ENCODE assay signal across 17 cellular contexts in the genomic region with DNA sequence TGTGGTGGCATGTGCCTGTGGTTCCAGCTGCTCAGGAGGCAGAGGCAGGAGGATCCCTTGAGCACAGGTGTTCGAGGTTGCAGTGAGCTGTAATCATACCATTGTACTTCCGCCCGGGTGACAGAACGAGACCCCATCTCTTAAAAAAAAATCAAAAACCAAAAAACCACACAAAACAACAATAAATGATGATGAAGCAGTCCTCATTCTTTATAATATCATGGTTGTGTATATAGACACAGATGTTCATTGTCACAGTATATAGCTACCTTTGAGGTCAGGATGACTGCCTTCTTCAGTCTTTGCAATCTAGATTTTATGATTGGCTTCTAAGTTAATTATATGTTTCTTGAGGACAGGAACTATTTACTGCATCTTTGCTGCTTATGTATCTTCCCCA. TPM values are rescaled to one million over a fixed set of nuclear protein-coding genes. Genes with fewer than 3 reads are reported as not detected.
DNase-seq lines count a peak whose midpoint lies in the region; ATAC-seq, FAIRE-seq and TF ChIP-seq lines count a peak whose summit lies in the region.
"Had no signal": no experiment of that assay in that cellular context is flagged by ENCODE, and none has a peak within 500 bp of the region (broad histone marks: within the 10 kb centered on the region; RNA-seq: fewer than 3 reads in every experiment).

No MANE protein-coding gene starts in this region.

- TF ChIP-seq CTCF in CD4-positive, alpha-beta T cell (IDR thresholded peaks at IDR 0.05): no peak
- no peak for TF ChIP-seq CTCF in nephron progenitor cell (IDR thresholded peaks at IDR 0.05)

- peak overlapping the region; percentile 49 for H3K27ac Mint-ChIP-seq in activated T-cell treated with anti-CD3 and anti-CD28 coated beads, Interleukin-2, amount 50 U/mL, for 24 hours
- peak overlapping the region; percentile 81 for H3K27ac Mint-ChIP-seq in CD4-positive, alpha-beta T cell
- H3K27ac Mint-ChIP-seq in T-helper 17 cell (peak overlapping the region; percentile 68), nephron progenitor cell (peak overlapping the region; percentile 30)
- H3K27ac Mint-ChIP-seq: HFFc6 had no signal

- H3K27me3 ChIP-seq in CD4-positive, alpha-beta T cell (ENCODE audit: control insufficient read depth, insufficient read depth, low read length): no peaks in the 10 kb centered on the region
- H3K27me3 ChIP-seq: Peyer's patch had no signal

- ATAC-seq in activated T-cell treated with anti-CD3 and anti-CD28 coated beads, Interleukin-2, amount 50 U/mL, for 4 hours: no peak
- peak; percentile 17 for ATAC-seq in CD4-positive, alpha-beta T cell (ENCODE audit: poor library complexity)
- ATAC-seq in T-helper 17 cell: no peak

- H3K4me3 Mint-ChIP-seq in activated T-cell treated with anti-CD3 and anti-CD28 coated beads, Interleukin-2, amount 50 U/mL, for 24 hours: no peak overlapping the region
- H3K4me3 Mint-ChIP-seq in activated T-cell treated with anti-CD3 and anti-CD28 coated beads, Interleukin-2, amount 50 U/mL, for 4 hours: no peak overlapping the region
- H3K4me3 Mint-ChIP-seq in CD4-positive, alpha-beta T cell: peak overlapping the region; percentile 55
- H3K4me3 Mint-ChIP-seq in T-helper 17 cell (peak overlapping the region; percentile 12), nephron progenitor cell (no peak overlapping the region)
- H3K4me3 Mint-ChIP-seq: HFFc6 had no signal

- CTCF ChIA-PET in CD4-positive, alpha-beta T cell (lab: Charles Lee): no interaction called here

- H3K9me3 ChIP-seq in CD4-positive, alpha-beta T cell (ENCODE audit: control insufficient read depth, low read length): no peaks in the 10 kb centered on the region
- H3K9me3 ChIP-seq in T-helper 17 cell (ENCODE audit: control insufficient read depth, low read length, poor library complexity, severe bottlenecking): no peaks in the 10 kb centered on the region
- H3K9me3 ChIP-seq: Peyer's patch had no signal

- FAIRE-seq in H54 (lab: Jason Lieb, UNC): no peak

- peaks cover 69% of the 10 kb centered on the region for H3K36me3 Mint-ChIP-seq in activated T-cell treated with anti-CD3 and anti-CD28 coated beads, Interleukin-2, amount 50 U/mL, for 24 hours (ENCODE audit: low read depth)
- peaks cover 8% of the 10 kb centered on the region for H3K36me3 Mint-ChIP-seq in activated T-cell treated with anti-CD3 and anti-CD28 coated beads, Interleukin-2, amount 50 U/mL, for 4 hours (ENCODE audit: insufficient read depth)
- H3K36me3 Mint-ChIP-seq in CD4-positive, alpha-beta T cell (ENCODE audit: low read depth): peaks cover 45% of the 10 kb centered on the region
- H3K36me3 Mint-ChIP-seq in T-helper 17 cell (ENCODE audit: low read depth) (no peaks in the 10 kb centered on the region), nephron progenitor cell (ENCODE audit: low read depth) (peaks cover 65% of the 10 kb centered on the region)

- peaks cover 51% of the 10 kb centered on the region for H3K4me1 Mint-ChIP-seq in activated T-cell treated with anti-CD3 and anti-CD28 coated beads, Interleukin-2, amount 50 U/mL, for 24 hours (ENCODE audit: low read depth)
- peaks cover 34% of the 10 kb centered on the region for H3K4me1 Mint-ChIP-seq in activated T-cell treated with anti-CD3 and anti-CD28 coated beads, Interleukin-2, amount 50 U/mL, for 4 hours (ENCODE audit: low read depth)
- H3K4me1 Mint-ChIP-seq in CD4-positive, alpha-beta T cell (ENCODE audit: low read depth): peaks cover 49% of the 10 kb centered on the region
- H3K4me1 Mint-ChIP-seq in T-helper 17 cell (peaks cover 20% of the 10 kb centered on the region), nephron progenitor cell (no peaks in the 10 kb centered on the region)

- intact Hi-C loops in CD4-positive, alpha-beta T cell (cut with DNase I, micrococcal nuclease): no loop called here

- DNase-seq in activated T-cell treated with anti-CD3 and anti-CD28 coated beads, Interleukin-2, amount 50 U/mL, for 24 hours: no peak
- DNase-seq in activated T-cell treated with anti-CD3 and anti-CD28 coated beads, Interleukin-2, amount 50 U/mL, for 4 hours: no peak
- no peak for DNase-seq in CD4-positive, alpha-beta T cell
- DNase-seq in T-helper 17 cell: no peak
- DNase-seq in nephron progenitor cell: no peak
- no peak for DNase-seq in H54 (ENCODE audit: insufficient read length, low spot score)
- no peak for DNase-seq in NCI-H2029 (lab: John Stamatoyannopoulos, UW)
- no peak for DNase-seq in AG08395 (ENCODE audit: low spot score)
- DNase-seq: EL, GOT3, HFFc6, Karpas-422, NCI-H1417, NCI-H1930, NCI-H510A, Peyer's patch, SHP77 had no signal

- TF ChIP-seq POLR2A in H54 (IDR thresholded peaks at IDR 0.05; ENCODE audit: low read depth, low read length): no peak

- no peaks in the 10 kb centered on the region for H3K27me3 Mint-ChIP-seq in activated T-cell treated with anti-CD3 and anti-CD28 coated beads, Interleukin-2, amount 50 U/mL, for 24 hours
- no peaks in the 10 kb centered on the region for H3K27me3 Mint-ChIP-seq in activated T-cell treated with anti-CD3 and anti-CD28 coated beads, Interleukin-2, amount 50 U/mL, for 4 hours (ENCODE audit: low read depth)
- H3K27me3 Mint-ChIP-seq in CD4-positive, alpha-beta T cell: no peaks in the 10 kb centered on the region
- H3K27me3 Mint-ChIP-seq in T-helper 17 cell (no peaks in the 10 kb centered on the region), nephron progenitor cell (ENCODE audit: low read depth, poor library complexity) (no peaks in the 10 kb centered on the region)

- H3K27ac ChIP-seq in CD4-positive, alpha-beta T cell (ENCODE audit: low read depth, low read length): no peak overlapping the region
- H3K27ac ChIP-seq: Peyer's patch had no signal

- POLR2A ChIA-PET in CD4-positive, alpha-beta T cell (lab: Charles Lee): interaction anchor here (2.2 kb wide), 1 partner anchor 132 kb away, joined by 6 read pairs; a partner anchor contains a TSS

- no peaks in the 10 kb centered on the region for H3K9me3 Mint-ChIP-seq in activated T-cell treated with anti-CD3 and anti-CD28 coated beads, Interleukin-2, amount 50 U/mL, for 24 hours
- H3K9me3 Mint-ChIP-seq in activated T-cell treated with anti-CD3 and anti-CD28 coated beads, Interleukin-2, amount 50 U/mL, for 4 hours: no peaks in the 10 kb centered on the region
- H3K9me3 Mint-ChIP-seq in CD4-positive, alpha-beta T cell: no peaks in the 10 kb centered on the region
- no peaks in the 10 kb centered on the region for H3K9me3 Mint-ChIP-seq in nephron progenitor cell
- H3K9me3 Mint-ChIP-seq: HFFc6 had no signal

RNA-seq across cellular contexts. Expression of a gene that starts 37.0 kb away (rescaled TPM):
- total RNA-seq in activated T-cell treated with anti-CD3 and anti-CD28 coated beads, Interleukin-2, amount 50 U/mL, for 4 hours: 10 to 100 TPM; 36.6 to 66.5 (median 37.9) TPM
- 10 to 100 TPM; 44.2 to 50.1 TPM for total RNA-seq in CD4-positive, alpha-beta T cell
- 10 to 100 TPM; 50.8 to 55.8 TPM for total RNA-seq in T-helper 17 cell

Comparison
In these comparisons a context has a peak if more than half of its experiments do, and no peak if none do; other contexts are left out.
1. H3K27ac Mint-ChIP-seq: peak in every context shown above with its lines; median percentile 81 in CD4-positive, alpha-beta T cell; 68 in T-helper 17 cell; 49 in activated T-cell treated with anti-CD3 and anti-CD28 coated beads, Interleukin-2, amount 50 U/mL, for 24 hours; 30 in nephron progenitor cell.
2. H3K4me3 Mint-ChIP-seq: peak in CD4-positive, alpha-beta T cell (single experiment) and T-helper 17 cell (single experiment); none in activated T-cell treated with anti-CD3 and anti-CD28 coated beads, Interleukin-2, amount 50 U/mL, for 24 hours (single experiment), activated T-cell treated with anti-CD3 and anti-CD28 coated beads, Interleukin-2, amount 50 U/mL, for 4 hours (single experiment) and nephron progenitor cell (single experiment).